ENCODE assay signal across 8 cellular contexts in the genomic region with DNA sequence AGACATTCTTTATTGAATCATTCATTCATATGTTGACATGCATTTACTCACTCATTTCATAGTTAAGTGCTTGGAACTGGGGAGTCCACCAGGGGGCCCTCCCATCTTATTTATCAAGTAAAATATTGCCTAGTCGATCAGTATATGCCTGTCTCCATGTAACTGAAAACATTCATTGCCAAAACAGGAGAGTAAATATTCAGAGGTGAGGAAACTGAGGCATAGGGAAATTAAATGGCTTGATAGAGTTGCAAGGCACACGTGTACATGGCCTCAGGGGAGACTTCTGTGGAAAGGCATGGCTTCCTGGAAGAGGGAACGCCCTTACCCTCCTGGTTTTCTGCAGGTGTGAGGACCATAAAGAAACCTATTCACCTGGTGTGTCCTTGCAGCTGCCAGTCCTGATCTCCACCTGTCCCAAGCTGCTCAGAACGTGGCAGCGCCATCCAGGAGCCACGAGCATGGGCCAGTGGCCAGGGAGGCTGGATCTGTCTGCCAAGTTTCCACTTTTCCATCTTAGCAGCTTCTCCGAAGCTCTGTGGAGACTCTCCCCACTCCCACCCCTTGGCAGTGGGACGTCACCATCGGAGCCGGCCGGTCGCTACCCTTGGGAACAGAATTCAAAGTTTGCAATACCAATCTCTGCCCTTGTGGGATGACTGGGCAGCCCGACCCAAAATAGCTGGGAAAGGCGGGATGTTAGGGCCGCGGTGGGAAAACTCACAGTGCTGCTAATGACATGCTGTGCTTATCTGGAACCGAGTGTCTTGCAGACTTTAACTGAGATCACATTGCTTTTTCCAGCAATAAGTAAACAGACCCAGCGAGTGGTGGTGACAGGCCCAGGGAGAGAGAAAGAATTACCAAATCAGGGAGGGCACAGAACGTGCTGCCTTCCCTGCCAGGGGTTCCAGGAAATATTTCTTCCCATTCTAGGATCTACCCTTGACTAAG. TPM values are rescaled to one million over a fixed set of nuclear protein-coding genes. Genes with fewer than 3 reads are reported as not detected.
DNase-seq lines count a peak whose midpoint lies in the region; ATAC-seq and TF ChIP-seq lines count a peak whose summit lies in the region.

No MANE protein-coding gene starts in this region.

- peak overlapping the region; percentile 11 to 23 for H3K27ac ChIP-seq in lung (ENCODE audit: low read depth in 1 of 2, low read length in 1 of 2)
- peak overlapping the region; percentile 87 for H3K27ac ChIP-seq in subcutaneous abdominal adipose tissue (ENCODE audit: low read depth, low read length)

- no peaks in the 10 kb centered on the region; the same call in 1 of the 2 replicates for H3K9me3 ChIP-seq in MG63
- H3K9me3 ChIP-seq in lung (ENCODE audit: control insufficient read depth in 2 of 2, insufficient read depth in 1 of 2, low read length in 1 of 2), result no peaks in the 10 kb centered on the region
- H3K9me3 ChIP-seq in subcutaneous abdominal adipose tissue (ENCODE audit: control insufficient read depth in 5 of 5, low read length in 5 of 5), result no peaks in the 10 kb centered on the region

- 40 to 62% methylated on average over 19 of the region's 19 CpGs for WGBS in lung, 2 donors

- TF ChIP-seq CTCF in lung (IDR thresholded peaks at IDR 0.05; ENCODE audit: control extremely low read depth, extremely low read depth), result peak; percentile 51

- ATAC-seq in lung (ENCODE audit: insufficient read depth, low FRiP score) (no peak), GM19397 (IDR thresholded peaks at IDR 0.05; ENCODE audit: unreplicated experiment) (no peak), GM21576 (IDR thresholded peaks at IDR 0.05; ENCODE audit: unreplicated experiment) (no peak)

- peak; percentile 77 for DNase-seq in EH (ENCODE audit: low read depth)
- peak; percentile 62 for DNase-seq in MG63
- DNase-seq in T1000 (lab: John Stamatoyannopoulos, UW), result peak; percentile 48
- DNase-seq in dedifferentiated amniotic fluid mesenchymal stem cell (ENCODE audit: extremely low spot score), result peak; percentile 60
- no peak for DNase-seq in lung (ENCODE audit: low spot score)

- H3K36me3 ChIP-seq in MG63, result no peaks in the 10 kb centered on the region
- H3K36me3 ChIP-seq in lung (ENCODE audit: control insufficient read depth in 2 of 2, insufficient read depth in 2 of 2, low read length in 2 of 2), result no peaks in the 10 kb centered on the region
- H3K36me3 ChIP-seq in subcutaneous abdominal adipose tissue (ENCODE audit: control insufficient read depth in 5 of 5, insufficient read depth in 5 of 5, low read length in 5 of 5), result no peaks in the 10 kb centered on the region

- H3K4me3 ChIP-seq in MG63 (no peak overlapping the region), lung (no peak overlapping the region), subcutaneous abdominal adipose tissue (ENCODE audit: low read depth in 1 of 5, low read length in 5 of 5) (peak overlapping the region in 4 of 5 donors; percentile 12 to 62 (median 18))

- H3K4me1 ChIP-seq in lung (ENCODE audit: control insufficient read depth in 2 of 2, insufficient read depth in 2 of 2, low read length in 2 of 2) (peaks cover 6 to 22% of the 10 kb centered on the region in 2 donors), subcutaneous abdominal adipose tissue (ENCODE audit: control insufficient read depth in 5 of 5, insufficient read depth in 5 of 5, low read length in 5 of 5) (peaks cover 19 to 54% (median 52%) of the 10 kb centered on the region in 5 donors)

- peak overlapping the region in 4 of 5 donors; percentile 33 to 72 (median 66) for H3K9ac ChIP-seq in subcutaneous abdominal adipose tissue (ENCODE audit: low read length in 5 of 5)

- H3K27me3 ChIP-seq in MG63 (no peaks in the 10 kb centered on the region; the same call in 1 of the 2 replicates), lung (ENCODE audit: control insufficient read depth, insufficient read depth) (no peaks in the 10 kb centered on the region), subcutaneous abdominal adipose tissue (ENCODE audit: control insufficient read depth in 5 of 5, insufficient read depth in 4 of 5, low read length in 5 of 5) (peaks cover 0 to 3% (median 0%) of the 10 kb centered on the region in 5 donors)

RNA-seq across cellular contexts. Expression of a gene that starts 4.1 kb away (rescaled TPM):
- 23.1 and 38.4 TPM in 2 replicates for total RNA-seq in MG63 (2014; rRNA removed; shearing (Covaris generic); ENCODE audit: low replicate concordance)
- total RNA-seq in lung, result 10 to 100 TPM in 1 of 2 donors, 1 to 10 TPM in 1; 7.4 to 35.7 TPM
- polyA plus RNA-seq in lung, result 10 to 100 TPM; 24.3 to 84.5 TPM

RNA-seq across cellular contexts. Expression of a gene that starts 10.3 kb away (rescaled TPM):
- total RNA-seq in MG63 (2014; rRNA removed; shearing (Covaris generic); ENCODE audit: low replicate concordance), result 107 and 112 TPM in 2 replicates
- 10 to 100 TPM; 31.4 to 75.8 TPM for total RNA-seq in lung
- polyA plus RNA-seq in lung, result 10 to 100 TPM in 1 of 2 donors, 1 to 10 TPM in 1; 8.5 to 66.0 TPM

RNA-seq across cellular contexts. Expression of a gene that starts 40.2 kb away (rescaled TPM):
- 204 and 434 TPM in 2 replicates for total RNA-seq in MG63 (2014; rRNA removed; shearing (Covaris generic); ENCODE audit: low replicate concordance)
- total RNA-seq in lung, result 100 to 1,000 TPM; 183 to 479 TPM
- polyA plus RNA-seq in lung, result 100 to 1,000 TPM; 229 to 261 TPM

RNA-seq across cellular contexts. Expression of a gene that starts 54.7 kb away (rescaled TPM):
- total RNA-seq in MG63 (2014; rRNA removed; shearing (Covaris generic); ENCODE audit: low replicate concordance), result 10.5 and 12.4 TPM in 2 replicates
- 10 to 100 TPM; 36.7 to 45.7 TPM for total RNA-seq in lung
- 10 to 100 TPM; 19.0 to 28.4 TPM for polyA plus RNA-seq in lung

Comparison
In these comparisons a context has a peak if more than half of its experiments do, and no peak if none do; other contexts are left out.
1. H3K4me3 ChIP-seq: peak in subcutaneous abdominal adipose tissue (4 of 5); none in MG63 (single experiment) and lung (single experiment).